Comparison of ENCODE assay signal across 8 cellular contexts in genomic region chr9:133742849-133743444, GRCh38. TPM values are rescaled to one million over a fixed set of nuclear protein-coding genes. Genes with fewer than 3 reads are reported as not detected.
A peak's percentile ranks its signal among the peaks of the same experiment; 100 is the strongest.
DNase-seq lines count a peak whose midpoint lies in the region; ATAC-seq and TF ChIP-seq lines count a peak whose summit lies in the region.

No MANE protein-coding gene starts in this region.

- no peaks in the 10 kb centered on the region for H3K79me2 ChIP-seq in PC-9 (ENCODE audit: low read depth)

- H3K4me2 ChIP-seq in PC-9: no peak overlapping the region

- H3K27ac Mint-ChIP-seq in natural killer cell treated with Interleukin-12 subunit alpha and Interleukin-12 subunit beta and Interleukin-15 and Interleukin-18, amount 100 ng/mL, for 72 hours: no peak overlapping the region

- H3K27ac ChIP-seq in PC-9: no peak overlapping the region

- H3K4me3 ChIP-seq in PC-9: no peak overlapping the region

- H3K36me3 Mint-ChIP-seq in natural killer cell treated with Interleukin-12 subunit alpha and Interleukin-12 subunit beta and Interleukin-15 and Interleukin-18, amount 100 ng/mL, for 72 hours: no peaks in the 10 kb centered on the region

- H3K9me3 Mint-ChIP-seq in natural killer cell treated with Interleukin-12 subunit alpha and Interleukin-12 subunit beta and Interleukin-15 and Interleukin-18, amount 100 ng/mL, for 72 hours: no peaks in the 10 kb centered on the region

- no peaks in the 10 kb centered on the region for H3K9me3 ChIP-seq in PC-9 (ENCODE audit: insufficient read depth, low read depth)

- H2AFZ ChIP-seq in PC-9: no peak overlapping the region

- POLR2A ChIA-PET in PC-9 (lab: Charles Lee; ENCODE audit: unreplicated experiment): no interaction called here

- ATAC-seq in natural killer cell treated with Interleukin-12 subunit alpha and Interleukin-12 subunit beta and Interleukin-15 and Interleukin-18, amount 100 ng/mL, for 72 hours: peak; percentile 74
- no peak for ATAC-seq in HG03460 (IDR thresholded peaks at IDR 0.05; ENCODE audit: unreplicated experiment)

- no peaks in the 10 kb centered on the region for H3K4me1 ChIP-seq in PC-9 (replicated peaks; ENCODE audit: insufficient read depth)

- H3K4me1 Mint-ChIP-seq in natural killer cell treated with Interleukin-12 subunit alpha and Interleukin-12 subunit beta and Interleukin-15 and Interleukin-18, amount 100 ng/mL, for 72 hours (ENCODE audit: low read depth in 2 of 2): no peaks in the 10 kb centered on the region

- H3K9me2 ChIP-seq in PC-9 (ENCODE audit: insufficient read depth): no peaks in the 10 kb centered on the region

- peak; percentile 99 for TF ChIP-seq CTCF in GM12872 (IDR thresholded peaks at IDR 0.05; ENCODE audit: insufficient read depth, low read depth, low read length)
- TF ChIP-seq CTCF in PC-9 (conservative IDR thresholded peaks at IDR 0.05): peak; percentile 99

- no peaks in the 10 kb centered on the region for H3K36me3 ChIP-seq in PC-9 (ENCODE audit: low read depth)

- H4K20me1 ChIP-seq in PC-9 (ENCODE audit: insufficient read depth): no peaks in the 10 kb centered on the region

- H3K27me3 Mint-ChIP-seq in natural killer cell treated with Interleukin-12 subunit alpha and Interleukin-12 subunit beta and Interleukin-15 and Interleukin-18, amount 100 ng/mL, for 72 hours: peaks cover 16 to 23% of the 10 kb centered on the region in 2 donors

- intact Hi-C loops in PC-9 (cut with micrococcal nuclease; ENCODE audit: unreplicated experiment): loop anchor here (1.0 to 5.0 kb wide), 2 partner anchors 251 to 354 kb away; no protein-coding TSS in a partner anchor

- H3K4me3 Mint-ChIP-seq in natural killer cell treated with Interleukin-12 subunit alpha and Interleukin-12 subunit beta and Interleukin-15 and Interleukin-18, amount 100 ng/mL, for 72 hours: no peak overlapping the region

- peak; percentile 22 for DNase-seq in KG1 (lab: John Stamatoyannopoulos, UW)
- DNase-seq in PC-9: peak; percentile 40 to 88
- DNase-seq in activated T-cell treated with anti-CD3 and anti-CD28 coated beads, Interleukin-2, amount 50 U/mL, for 1 hour: peak; percentile 80
- peak; percentile 44 for DNase-seq in fibroblast of gingiva (ENCODE audit: low read depth)
- peak; percentile 86 for DNase-seq in natural killer cell treated with Interleukin-12 subunit alpha and Interleukin-12 subunit beta and Interleukin-15 and Interleukin-18, amount 100 ng/mL, for 72 hours (ENCODE audit: low spot score)
- peak; percentile 63 for DNase-seq in stimulated activated naive CD4-positive, alpha-beta T cell treated with Interleukin-2 at 50 U/mL for 16 hours (lab: John Stamatoyannopoulos, UW)

- H3F3A ChIP-seq in PC-9 (ENCODE audit: insufficient read depth, low read depth): no peaks in the 10 kb centered on the region

- BruUV-seq in PC-9 (replicated peaks; lab: Mats Ljungman, UMichigan): no TSS peak

- peaks cover 42% of the 10 kb centered on the region for H3K27me3 ChIP-seq in PC-9 (ENCODE audit: insufficient read depth, low read depth)

- CTCF ChIA-PET in PC-9 (lab: Charles Lee): interaction anchor here (0.6 to 1.3 kb wide), 4 partner anchors 39 to 282 kb away, joined by 3 read pairs; no protein-coding TSS in a partner anchor

RNA-seq across cellular contexts. Expression of gene SARDH, which starts 4.8 kb away (rescaled TPM):
- 9.9 and 11.3 TPM in 2 replicates for total RNA-seq in PC-9 (2021)
- total RNA-seq in natural killer cell treated with Interleukin-12 subunit alpha and Interleukin-12 subunit beta and Interleukin-15 and Interleukin-18, amount 100 ng/mL, for 72 hours: under 1 TPM; 0.36 to 0.38 TPM

Comparison
In these comparisons a context has a peak if more than half of its experiments do, and no peak if none do; other contexts are left out.
1. DNase-seq: peak in every context shown above with its lines; median percentile 86 in natural killer cell treated with Interleukin-12 subunit alpha and Interleukin-12 subunit beta and Interleukin-15 and Interleukin-18, amount 100 ng/mL, for 72 hours; 80 in activated T-cell treated with anti-CD3 and anti-CD28 coated beads, Interleukin-2, amount 50 U/mL, for 1 hour; 64 in PC-9; 63 in stimulated activated naive CD4-positive, alpha-beta T cell treated with Interleukin-2 at 50 U/mL for 16 hours; 44 in fibroblast of gingiva; 22 in KG1.